ENCODE assay signal across 1 cellular context in genomic region chr17:56937688-56938087, GRCh38.
A peak's percentile ranks its signal among the peaks of the same experiment; 100 is the strongest.
TF ChIP-seq lines count a peak whose summit lies in the region.

No MANE protein-coding gene starts in this region.

TF ChIP-seq in K562, 482 proteins besides CTCF, POLR2A, EP300 and RAD21 (continued from another document):
- TF ChIP-seq SOX6 (IDR thresholded peaks at IDR 0.05) (0 out of 2 replicates have a peak, but pooled peaks have one; percentile 13), POLR2H (tag; IDR thresholded peaks at IDR 0.05; ENCODE audit: low read depth) (no peak), LCOR (CRISPR knock-in tag; IDR thresholded peaks at IDR 0.05) (no peak)
